1 cellular context compared by ENCODE assay signal in the genomic region with DNA sequence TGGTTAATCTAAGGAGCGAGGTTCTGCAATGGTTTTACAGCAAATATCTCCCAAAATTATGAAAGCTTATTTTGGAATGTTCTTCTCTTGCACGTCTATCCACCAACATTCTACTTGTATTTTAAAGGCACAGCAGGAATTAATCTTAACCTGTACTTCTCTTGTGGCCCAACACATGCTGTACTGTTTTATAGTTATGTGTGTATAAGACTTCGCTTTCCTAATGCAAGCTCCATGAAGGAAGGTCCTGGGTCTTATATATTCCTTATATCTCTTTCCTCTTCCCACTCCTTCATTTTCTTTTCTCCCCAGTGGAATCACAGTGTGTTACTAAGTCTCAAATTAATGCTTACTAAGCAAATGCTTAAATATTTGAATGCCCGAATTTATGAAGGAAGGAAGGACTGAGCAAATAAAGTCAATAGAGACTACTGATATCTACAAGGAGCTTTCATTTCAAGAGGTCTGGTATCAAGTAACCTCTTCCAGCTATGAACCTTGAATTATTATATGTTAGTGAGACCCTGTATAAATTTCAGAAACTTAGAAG.
A peak's percentile ranks its signal among the peaks of the same experiment; 100 is the strongest.
TF ChIP-seq lines count a peak whose summit lies in the region.

No MANE protein-coding gene starts in this region.

TF ChIP-seq in HepG2, 621 proteins besides CTCF, POLR2A, EP300 and RAD21:
- TF ChIP-seq MAFF (IDR thresholded peaks at IDR 0.05; ENCODE audit: low read depth, low read length) (peak; percentile 86), ZSCAN31 (CRISPR knock-in tag; IDR thresholded peaks at IDR 0.05; ENCODE audit: low read depth) (no peak), MAFK (conservative IDR thresholded peaks at IDR 0.05 in 1 of 2, IDR thresholded peaks at IDR 0.05 in 1 of 2; ENCODE audit: low read length in 2 of 2) (peak; percentile 87 to 92), ZFP82 (CRISPR knock-in tag; IDR thresholded peaks at IDR 0.05; ENCODE audit: borderline replicate concordance) (no peak)
